In genomic region chr11:65181569-65182257, GRCh38 we compare ENCODE assay signal across 8 cellular contexts. TPM values are rescaled to one million over a fixed set of nuclear protein-coding genes. Genes with fewer than 3 reads are reported as not detected.
DNase-seq lines count a peak whose midpoint lies in the region; TF ChIP-seq lines count a peak whose summit lies in the region.

Gene CAPN1 (plus strand): TSS chr11:65181928. CDS start chr11:65182702, 774 bp downstream.

- H3K9me3 ChIP-seq in muscle layer of colon (ENCODE audit: low read length) = no peaks in the 10 kb centered on the region

- TF ChIP-seq POLR2A in GM19193 (IDR thresholded peaks at IDR 0.05; ENCODE audit: extremely low read depth, insufficient read depth, insufficient read length) (peak; percentile 37), erythroblast (IDR thresholded peaks at IDR 0.05; ENCODE audit: low read length) (peak; percentile 31)

- H3K27ac ChIP-seq in muscle layer of colon (ENCODE audit: low read depth, low read length) = peak within 1 kb of the TSS; percentile 83

- H3K36me3 ChIP-seq in muscle layer of colon (ENCODE audit: insufficient read depth, low read length) = peaks cover 11% of the 10 kb centered on the region

- no peak for TF ChIP-seq CTCF in AG09309 (IDR thresholded peaks at IDR 0.05; ENCODE audit: control insufficient read depth, insufficient read depth, low read depth, low read length, missing control alignments)

- H3K4me1 ChIP-seq in muscle layer of colon (ENCODE audit: insufficient read depth, low read length) = peaks cover 26% of the 10 kb centered on the region

- DNase-seq in AG09309 (ENCODE audit: low read depth) (peak; percentile 59), HS-27A (ENCODE audit: low read depth) (peak; percentile 89), activated T-cell treated with anti-CD3 and anti-CD28 coated beads for 48 hours (ENCODE audit: low read depth) (peak; percentile 74), erythroblast (lab: John Stamatoyannopoulos, UW) (peak; percentile 94 to 95)
- peak; percentile 31 to 36 for DNase-seq in stimulated activated CD8-positive, alpha-beta memory T cell treated with anti-CD3 and anti-CD28 coated beads, Interleukin-7, amount 100 ng/mL, for 1 hour (ENCODE audit: low read depth in 2 of 2)

- H3K9ac ChIP-seq in muscle layer of colon (ENCODE audit: low read length) = peak within 1 kb of the TSS; percentile 84

- no peaks in the 10 kb centered on the region for H3K27me3 ChIP-seq in muscle layer of colon (ENCODE audit: control insufficient read depth in 1 of 2, insufficient read depth in 2 of 2, low read length in 2 of 2)

- H3K4me3 ChIP-seq in AG09309 (ENCODE audit: control insufficient read depth, low read depth, low read length) (peak within 1 kb of the TSS; percentile 99), muscle layer of colon (ENCODE audit: low read depth in 1 of 2, low read length in 2 of 2) (peak within 1 kb of the TSS; percentile 74 to 95)

TF ChIP-seq in PFSK-1, 5 proteins besides CTCF, POLR2A, EP300 and RAD21:
- TF ChIP-seq SIN3A (IDR thresholded peaks at IDR 0.05; ENCODE audit: borderline replicate concordance, insufficient read depth, low read length) (0 out of 2 replicates have a peak, but pooled peaks have one; percentile 8), REST (IDR thresholded peaks at IDR 0.05; ENCODE audit: insufficient read depth in 1 of 2, low read depth in 2 of 2, low read length in 2 of 2) (0 out of 4 replicates have a peak, but pooled peaks of 1 of the 2 experiments have one; percentile 8), TAF1 (IDR thresholded peaks at IDR 0.05; ENCODE audit: borderline replicate concordance, insufficient read depth, low read length) (no peak), FOXP2 (optimal IDR thresholded peaks at IDR 0.05; ENCODE audit: borderline replicate concordance, extremely low read depth, extremely low read length, insufficient read depth) (peak; percentile 36), POLR2AphosphoS5 (IDR thresholded peaks at IDR 0.05; ENCODE audit: low read depth, low read length) (peak; percentile 63)
TF ChIP-seq in PFSK-1: peak in this region for 4.

RNA-seq across cellular contexts. Expression of gene CAPN1, which starts in this region (rescaled TPM):
- polyA plus RNA-seq in PFSK-1 (2012; ENCODE audit: insufficient read length, low read depth) = 83.0 TPM

Comparison
In these comparisons a context has a peak if more than half of its experiments do, and no peak if none do; other contexts are left out.
1. Peak in every context shown above with its lines: DNase-seq, H3K4me3 ChIP-seq and H3K27ac ChIP-seq.
2. DNase-seq: peak in every context shown above with its lines; median percentile 94 in erythroblast; 89 in HS-27A; 74 in activated T-cell treated with anti-CD3 and anti-CD28 coated beads for 48 hours; 59 in AG09309; 34 in stimulated activated CD8-positive, alpha-beta memory T cell treated with anti-CD3 and anti-CD28 coated beads, Interleukin-7, amount 100 ng/mL, for 1 hour.